In genomic region chr16:85491798-85492616, GRCh38 we compare ENCODE assay signal across 1 cellular context.
TF ChIP-seq lines count a peak whose summit lies in the region.

No MANE protein-coding gene starts in this region.

TF ChIP-seq in HepG2, 621 proteins besides CTCF, POLR2A, EP300 and RAD21 (continued from another document):
- no peak for TF ChIP-seq HDAC6 (IDR thresholded peaks at IDR 0.05; ENCODE audit: low read depth, low read length)
- no peak for TF ChIP-seq ZHX1 (CRISPR knock-in tag; IDR thresholded peaks at IDR 0.05; ENCODE audit: low read depth)
- TF ChIP-seq KLF16 (CRISPR knock-in tag; IDR thresholded peaks at IDR 0.05), result no peak
- TF ChIP-seq ZFX (CRISPR knock-in tag; IDR thresholded peaks at IDR 0.05; ENCODE audit: low read depth), result peak; percentile 57; the same call in 1 of the 2 replicates
- TF ChIP-seq PATZ1 (CRISPR knock-in tag; IDR thresholded peaks at IDR 0.05), result peak; percentile 38; the same call in 1 of the 2 replicates
- TF ChIP-seq SNAPC2 (CRISPR knock-in tag; IDR thresholded peaks at IDR 0.05), result no peak
